Comparison of ENCODE assay signal across 27 cellular contexts in genomic region chr1:109050228-109050995, GRCh38. TPM values are rescaled to one million over a fixed set of nuclear protein-coding genes. Genes with fewer than 3 reads are reported as not detected.
DNase-seq lines count a peak whose midpoint lies in the region; ATAC-seq, FAIRE-seq and TF ChIP-seq lines count a peak whose summit lies in the region.
"Had no signal": no experiment of that assay in that cellular context is flagged by ENCODE, and none has a peak within 500 bp of the region (broad histone marks: within the 10 kb centered on the region; RNA-seq: fewer than 3 reads in every experiment).

No MANE protein-coding gene starts in this region.

- peak overlapping the region; percentile 41 for H3K27ac ChIP-seq in RWPE2 (ENCODE audit: poor library complexity, severe bottlenecking)
- H3K27ac ChIP-seq in keratinocyte (ENCODE audit: control insufficient read depth, insufficient read depth, low read length) = peak overlapping the region; percentile 94
- H3K27ac ChIP-seq: KMS-11, SJCRH30, thoracic aorta, vagina, VCaP had no signal

- dilution Hi-C loops in keratinocyte (cut with MboI; ENCODE audit: extremely low pct_ligation_motif_present, low sequenced_read_pairs) = no loop called here

- intact Hi-C loops in sciatic nerve (cut with DNase I) = no loop called here

- peak overlapping the region; percentile 71 for H3K9ac ChIP-seq in keratinocyte (ENCODE audit: control insufficient read depth, extremely low read depth, insufficient read depth, low read length)
- H3K9ac ChIP-seq: KMS-11 had no signal

- CTCF ChIA-PET in HEK293T (lab: Yijun Ruan, JAX) = no interaction called here

- DNase-seq in HEK293T (ENCODE audit: extremely low spot score) = no peak
- no peak for DNase-seq in RWPE2 (ENCODE audit: low spot score)
- peak; percentile 78 for DNase-seq in keratinocyte (ENCODE audit: low read depth, low spot score)
- DNase-seq in sciatic nerve (ENCODE audit: low spot score) = peak; percentile 2
- no peak for DNase-seq in stimulated activated CD4-positive, alpha-beta T cell treated with anti-CD3 and anti-CD28 coated beads, Interleukin-1b, Interleukin-23, amount 100 ng/mL, for 48 hours
- no peak for DNase-seq in UCSD-AML1 (lab: John Stamatoyannopoulos, UW; ENCODE audit: unreplicated experiment)
- DNase-seq: activated CD4-positive, alpha-beta T cell treated with anti-CD3 and anti-CD28 coated beads for 4 hours; activated CD8-positive, alpha-beta T cell treated with anti-CD3 and anti-CD28 coated beads, Interleukin-2, amount 10 ng/mL, durations not matched to agents 7 days and 5 days; activated effector memory CD4-positive, alpha-beta T cell treated with Interleukin-2 at 50 U/mL for 16 hours; activated T-cell treated with anti-CD3 and anti-CD28 coated beads for 4 hours; anterior cingulate cortex; CD8-positive, alpha-beta memory T cell; DMS 273 treated with DMSO at 0.1 percent for 48 hours; effector CD4-positive, alpha-beta T cell; NCI-H446; NCI-H748 treated with DMSO at 0.1 percent for 48 hours; SJCRH30; stimulated activated CD4-positive, alpha-beta T cell treated with anti-CD3 and anti-CD28 coated beads, Interleukin-2, amount 100 ng/mL, for 24 hours; stimulated activated naive CD8-positive, alpha-beta T cell treated with anti-CD3 and anti-CD28 coated beads, Interleukin-15, Interleukin-2, amounts not matched to agents 100 U/mL and 50 U/mL, for 24 hours; T-helper 9 cell had no signal

- no peak overlapping the region for H3K4me3 ChIP-seq in RWPE2 (ENCODE audit: severe bottlenecking)
- peak overlapping the region; percentile 2 to 39 (median 13) for H3K4me3 ChIP-seq in keratinocyte (ENCODE audit: control insufficient read depth in 2 of 3, extremely low read depth in 1 of 3, insufficient read depth in 2 of 3, low read depth in 1 of 3, low read length in 3 of 3)
- H3K4me3 ChIP-seq: lung, SJCRH30, thoracic aorta, vagina had no signal

- no peaks in the 10 kb centered on the region for H3K27me3 ChIP-seq in RWPE2 (ENCODE audit: insufficient read depth, poor library complexity, severe bottlenecking)
- H3K27me3 ChIP-seq in keratinocyte (ENCODE audit: control insufficient read depth, extremely low read depth, insufficient read depth, low read length) = no peaks in the 10 kb centered on the region
- H3K27me3 ChIP-seq: SJCRH30, vagina had no signal

- peak; percentile 85 for ATAC-seq in RWPE2 (ENCODE audit: low read depth)
- ATAC-seq in sciatic nerve = no peak
- ATAC-seq in GM18511 (IDR thresholded peaks at IDR 0.05; ENCODE audit: unreplicated experiment) = no peak
- ATAC-seq: activated CD8-positive, alpha-beta T cell treated with anti-CD3 and anti-CD28 coated beads, Interleukin-2, amount 10 ng/mL, durations not matched to agents 7 days and 5 days; natural killer cell treated with Interleukin-12 subunit alpha and Interleukin-12 subunit beta and Interleukin-15 and Interleukin-18, amount 100 ng/mL, for 72 hours; stimulated activated naive CD8-positive, alpha-beta T cell treated with anti-CD3 and anti-CD28 coated beads, Interleukin-15, Interleukin-2, amounts not matched to agents 100 U/mL and 50 U/mL, for 24 hours had no signal

- H3K4me1 ChIP-seq in RWPE2 (ENCODE audit: insufficient read depth, poor library complexity, severe bottlenecking) = peaks cover 14% of the 10 kb centered on the region
- H3K4me1 ChIP-seq in keratinocyte (ENCODE audit: control insufficient read depth, extremely low read depth, insufficient read depth, low read length) = peaks cover 30% of the 10 kb centered on the region
- H3K4me1 ChIP-seq: SJCRH30, vagina had no signal

- no peaks in the 10 kb centered on the region for H3K36me3 ChIP-seq in RWPE2 (ENCODE audit: low read depth)
- H3K36me3 ChIP-seq in keratinocyte (ENCODE audit: control insufficient read depth in 2 of 2, extremely low read depth in 1 of 2, insufficient read depth in 2 of 2, low read length in 2 of 2) = no peaks in the 10 kb centered on the region
- H3K36me3 ChIP-seq: SJCRH30, thoracic aorta, vagina had no signal

- POLR2A ChIA-PET in HEK293T (lab: Yijun Ruan, JAX) = interaction anchor here (1.0 to 1.1 kb wide), 2 partner anchors 50 to 358 kb away, joined by 3 to 4 read pairs; partner anchors contain the start of gene PRPF38B

- TF ChIP-seq CTCF in RWPE2 (IDR thresholded peaks at IDR 0.05; ENCODE audit: poor library complexity, severe bottlenecking) (no peak), keratinocyte (optimal IDR thresholded peaks at IDR 0.05 in 1 of 3, IDR thresholded peaks at IDR 0.05 in 1 of 3, conservative IDR thresholded peaks at IDR 0.05 in 1 of 3; ENCODE audit: extremely low read depth in 1 of 3, insufficient read depth in 2 of 3, low read length in 3 of 3) (no peak)

- H3K9me1 ChIP-seq in keratinocyte (ENCODE audit: control insufficient read depth, extremely low read depth, insufficient read depth, low read length) = no peaks in the 10 kb centered on the region

- H3K79me2 ChIP-seq in keratinocyte (ENCODE audit: control insufficient read depth, insufficient read depth, low read length) = no peaks in the 10 kb centered on the region

- no peaks in the 10 kb centered on the region for H4K20me1 ChIP-seq in keratinocyte (ENCODE audit: control insufficient read depth, extremely low read depth, insufficient read depth, low read length)

- peak; percentile 91 for FAIRE-seq in keratinocyte (lab: Jason Lieb, UNC)

- peak overlapping the region; percentile 63 for H3K4me2 ChIP-seq in keratinocyte (ENCODE audit: control insufficient read depth, extremely low read depth, insufficient read depth, low read depth, low read length)
- H3K4me2 ChIP-seq: KMS-11 had no signal

- H2AFZ ChIP-seq in keratinocyte (ENCODE audit: control insufficient read depth, low read length) = peak overlapping the region; percentile 61

- no peaks in the 10 kb centered on the region for H3K9me3 ChIP-seq in RWPE2 (ENCODE audit: severe bottlenecking)
- H3K9me3 ChIP-seq in keratinocyte (ENCODE audit: control insufficient read depth, low read depth, low read length) = no peaks in the 10 kb centered on the region
- H3K9me3 ChIP-seq: SJCRH30, thoracic aorta, vagina had no signal

TF ChIP-seq in HEK293T, 16 proteins besides CTCF, POLR2A, EP300 and RAD21:
- TF ChIP-seq PKNOX1 (IDR thresholded peaks at IDR 0.05) (peak; percentile 67), LEF1 (IDR thresholded peaks at IDR 0.05; ENCODE audit: borderline replicate concordance) (no peak)

RNA-seq across cellular contexts. Expression of gene WDR47, which starts 8.5 kb away (rescaled TPM):
- 32.8 to 54.7 TPM (median 54.2 TPM) in 3 replicates for polyA plus RNA-seq in keratinocyte
- 37.5 TPM for polyA plus RNA-seq in keratinocyte (2011; ENCODE audit: low read depth)
- polyA plus RNA-seq in keratinocyte (2011; cell fraction: cytosol; rRNA removed) = 28.9 and 58.9 TPM in 2 replicates
- 69.8 and 89.9 TPM in 2 replicates for polyA plus RNA-seq in keratinocyte (2011; cell fraction: nucleus; rRNA removed)
- 24.7 and 25.9 TPM in 2 replicates for polyA plus RNA-seq in keratinocyte (2012; ENCODE audit: low replicate concordance)
- polyA minus RNA-seq in keratinocyte = 12.4 to 69.0 TPM (median 54.8 TPM) in 3 replicates
- 54.5 TPM for polyA minus RNA-seq in keratinocyte (2011; cell fraction: cytosol; rRNA and poly(A)+ RNA removed)
- 54.8 and 87.1 TPM in 2 replicates for polyA minus RNA-seq in keratinocyte (2011; cell fraction: nucleus; rRNA and poly(A)+ RNA removed)
- 24.6 TPM for total RNA-seq in sciatic nerve

RNA-seq across cellular contexts. Expression of gene TAF13, which starts 25.4 kb away (rescaled TPM):
- 73.6 to 151 TPM (median 89.7 TPM) in 3 replicates for polyA plus RNA-seq in keratinocyte
- polyA plus RNA-seq in keratinocyte (2011; ENCODE audit: low read depth) = 92.6 TPM
- 110 and 195 TPM in 2 replicates for polyA plus RNA-seq in keratinocyte (2011; cell fraction: cytosol; rRNA removed)
- 40.9 and 75.6 TPM in 2 replicates for polyA plus RNA-seq in keratinocyte (2011; cell fraction: nucleus; rRNA removed)
- polyA plus RNA-seq in keratinocyte (2012; ENCODE audit: low replicate concordance) = 117 and 146 TPM in 2 replicates
- 5.0 to 54.0 TPM (median 21.2 TPM) in 3 replicates for polyA minus RNA-seq in keratinocyte
- 72.1 TPM for polyA minus RNA-seq in keratinocyte (2011; cell fraction: cytosol; rRNA and poly(A)+ RNA removed)
- polyA minus RNA-seq in keratinocyte (2011; cell fraction: nucleus; rRNA and poly(A)+ RNA removed) = 19.4 and 44.3 TPM in 2 replicates
- 39.9 TPM for total RNA-seq in sciatic nerve

RNA-seq across cellular contexts. Expression of gene TMEM167B, which starts 40.2 kb away (rescaled TPM):
- polyA plus RNA-seq in keratinocyte = 13.6 to 15.9 TPM (median 15.7 TPM) in 3 replicates
- polyA plus RNA-seq in keratinocyte (2011; ENCODE audit: low read depth) = 12.9 TPM
- polyA plus RNA-seq in keratinocyte (2011; cell fraction: cytosol; rRNA removed) = 14.8 and 21.7 TPM in 2 replicates
- 11.4 and 12.2 TPM in 2 replicates for polyA plus RNA-seq in keratinocyte (2011; cell fraction: nucleus; rRNA removed)
- 18.9 and 27.1 TPM in 2 replicates for polyA plus RNA-seq in keratinocyte (2012; ENCODE audit: low replicate concordance)
- 1.6 to 7.2 TPM (median 5.6 TPM) in 3 replicates for polyA minus RNA-seq in keratinocyte
- 9.6 TPM for polyA minus RNA-seq in keratinocyte (2011; cell fraction: cytosol; rRNA and poly(A)+ RNA removed)
- polyA minus RNA-seq in keratinocyte (2011; cell fraction: nucleus; rRNA and poly(A)+ RNA removed) = 4.1 and 7.2 TPM in 2 replicates
- 39.4 TPM for total RNA-seq in sciatic nerve

Comparison
In these comparisons a context has a peak if more than half of its experiments do, and no peak if none do; other contexts are left out.
1. DNase-seq: peak in keratinocyte (single experiment) and sciatic nerve (single experiment); none in HEK293T (single experiment), RWPE2 (single experiment), stimulated activated CD4-positive, alpha-beta T cell treated with anti-CD3 and anti-CD28 coated beads, Interleukin-1b, Interleukin-23, amount 100 ng/mL, for 48 hours (single experiment) and UCSD-AML1 (single experiment).